ENCODE assay signal across 2 cellular contexts in the genomic region with DNA sequence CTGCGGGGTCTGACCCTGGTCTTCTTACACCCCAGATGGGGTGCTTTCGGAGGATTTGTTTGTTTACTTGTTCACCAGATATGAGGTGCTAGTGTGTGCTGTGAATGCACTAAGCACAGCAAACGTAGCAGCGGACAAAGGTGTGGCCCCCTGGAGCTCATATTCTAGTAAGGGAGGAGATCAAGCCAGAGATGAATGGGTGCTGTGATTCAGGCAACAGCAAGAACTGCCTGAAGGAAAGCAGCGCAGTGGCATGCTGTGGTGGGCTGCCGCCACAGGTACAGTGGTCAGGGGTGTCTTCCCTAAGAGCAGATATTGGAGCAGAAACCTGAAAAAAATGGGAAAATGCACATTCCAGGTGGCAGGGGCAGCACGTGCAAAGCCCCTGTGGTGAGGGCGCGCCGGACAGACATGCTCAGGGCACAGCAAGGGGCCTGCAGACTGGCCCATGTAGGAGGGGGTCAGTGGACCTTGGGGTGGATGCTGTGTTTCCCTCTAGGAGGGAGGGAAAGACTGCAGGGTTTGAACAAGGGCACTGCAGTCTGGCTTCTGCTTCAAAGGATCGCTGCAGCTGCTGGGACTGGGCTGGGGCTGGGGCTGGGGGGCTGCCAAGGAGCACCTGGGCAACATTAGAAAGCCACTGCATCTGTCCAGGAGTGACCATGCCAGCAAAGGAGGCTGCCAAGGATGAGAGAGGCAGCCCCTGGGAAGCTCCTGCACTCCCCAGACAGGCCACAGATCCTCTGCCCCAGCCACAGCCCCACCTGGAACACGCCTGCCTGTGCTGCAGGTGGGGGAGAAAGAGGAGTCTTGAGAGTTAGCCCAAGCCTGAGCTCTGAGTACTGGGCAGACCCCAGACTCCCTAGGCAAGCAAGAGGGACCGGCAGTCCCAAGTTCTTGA.
TF ChIP-seq lines count a peak whose summit lies in the region.

No MANE protein-coding gene starts in this region.

TF ChIP-seq in HEK293, 187 proteins besides CTCF, POLR2A, EP300 and RAD21:
- TF ChIP-seq ZNF623 (tag by site-specific recombination; IDR thresholded peaks at IDR 0.05) (peak; percentile 80), ZNF10 (tag by site-specific recombination; IDR thresholded peaks at IDR 0.05) (no peak), ZIC2 (tag by site-specific recombination; IDR thresholded peaks at IDR 0.05) (peak; percentile 77)

TF ChIP-seq in K562, 482 proteins besides CTCF, POLR2A, EP300 and RAD21:
- TF ChIP-seq ZNF12 (CRISPR knock-in tag; IDR thresholded peaks at IDR 0.05): 0 out of 2 replicates have a peak, but pooled peaks have one; percentile 45
- TF ChIP-seq ZNF639 (CRISPR knock-in tag; conservative IDR thresholded peaks at IDR 0.05 in 1 of 2, IDR thresholded peaks at IDR 0.05 in 1 of 2): peak in 1 of 2 experiments; percentile 46; a peak in 1 of 4 replicates
- no peak for TF ChIP-seq ZNF707 (CRISPR knock-in tag; conservative IDR thresholded peaks at IDR 0.05)
TF ChIP-seq in K562: peak in this region for 2.
